1 cellular context compared by ENCODE assay signal in genomic region chr21:39379986-39380891, GRCh38.
TF ChIP-seq lines count a peak whose summit lies in the region.

No MANE protein-coding gene starts in this region.

TF ChIP-seq in K562, 482 proteins besides CTCF, POLR2A, EP300 and RAD21 (continued from another document and continues in another):
- TF ChIP-seq SMAD3 (CRISPR knock-in tag; conservative IDR thresholded peaks at IDR 0.05): no peak
- no peak for TF ChIP-seq ZNF41 (CRISPR knock-in tag; conservative IDR thresholded peaks at IDR 0.05)
- TF ChIP-seq ZNF143 (CRISPR knock-in tag; IDR thresholded peaks at IDR 0.05): no peak
- 0 out of 2 replicates have a peak, but pooled peaks have one; percentile 11 for TF ChIP-seq RUNX1 (IDR thresholded peaks at IDR 0.05; ENCODE audit: low read depth)
- TF ChIP-seq PRPF4 (IDR thresholded peaks at IDR 0.05; ENCODE audit: insufficient read depth, low read depth, low read length, poor library complexity, severe bottlenecking): no peak
- TF ChIP-seq MYC (IDR thresholded peaks at IDR 0.05; ENCODE audit: low read depth, low read length): peak; percentile 52; the same call in 1 of the 2 replicates
- TF ChIP-seq MYC (CRISPR knock-in tag; IDR thresholded peaks at IDR 0.05; ENCODE audit: borderline replicate concordance, low read depth): no peak
- TF ChIP-seq TCF15 (CRISPR knock-in tag; IDR thresholded peaks at IDR 0.05): no peak
- no peak; the same call in 1 of the 2 replicates for TF ChIP-seq ZNF384 (IDR thresholded peaks at IDR 0.05; ENCODE audit: low read depth, low read length)
- peak; percentile 71 for TF ChIP-seq NEUROD1 (IDR thresholded peaks at IDR 0.05; ENCODE audit: borderline replicate concordance, low read depth, low read length, partially characterized antibody)
- TF ChIP-seq GATAD2A (IDR thresholded peaks at IDR 0.05): no peak
- TF ChIP-seq CCAR2 (IDR thresholded peaks at IDR 0.05; ENCODE audit: low read depth, low read length): no peak
- no peak for TF ChIP-seq ZNF778 (CRISPR knock-in tag; IDR thresholded peaks at IDR 0.05)
- TF ChIP-seq ZFPM2 (CRISPR knock-in tag; IDR thresholded peaks at IDR 0.05): no peak
- no peak for TF ChIP-seq ZBTB8A (IDR thresholded peaks at IDR 0.05; ENCODE audit: partially characterized antibody)
- TF ChIP-seq, protein P1, sequence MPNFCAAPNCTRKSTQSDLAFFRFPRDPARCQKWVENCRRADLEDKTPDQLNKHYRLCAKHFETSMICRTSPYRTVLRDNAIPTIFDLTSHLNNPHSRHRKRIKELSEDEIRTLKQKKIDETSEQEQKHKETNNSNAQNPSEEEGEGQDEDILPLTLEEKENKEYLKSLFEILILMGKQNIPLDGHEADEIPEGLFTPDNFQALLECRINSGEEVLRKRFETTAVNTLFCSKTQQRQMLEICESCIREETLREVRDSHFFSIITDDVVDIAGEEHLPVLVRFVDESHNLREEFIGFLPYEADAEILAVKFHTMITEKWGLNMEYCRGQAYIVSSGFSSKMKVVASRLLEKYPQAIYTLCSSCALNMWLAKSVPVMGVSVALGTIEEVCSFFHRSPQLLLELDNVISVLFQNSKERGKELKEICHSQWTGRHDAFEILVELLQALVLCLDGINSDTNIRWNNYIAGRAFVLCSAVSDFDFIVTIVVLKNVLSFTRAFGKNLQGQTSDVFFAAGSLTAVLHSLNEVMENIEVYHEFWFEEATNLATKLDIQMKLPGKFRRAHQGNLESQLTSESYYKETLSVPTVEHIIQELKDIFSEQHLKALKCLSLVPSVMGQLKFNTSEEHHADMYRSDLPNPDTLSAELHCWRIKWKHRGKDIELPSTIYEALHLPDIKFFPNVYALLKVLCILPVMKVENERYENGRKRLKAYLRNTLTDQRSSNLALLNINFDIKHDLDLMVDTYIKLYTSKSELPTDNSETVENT (CRISPR knock-in tag; IDR thresholded peaks at IDR 0.05): peak; percentile 82
- TF ChIP-seq ZNF644 (tag; IDR thresholded peaks at IDR 0.05; ENCODE audit: low read depth): no peak
- TF ChIP-seq PATZ1 (CRISPR knock-in tag; IDR thresholded peaks at IDR 0.05; ENCODE audit: borderline replicate concordance): no peak
- TF ChIP-seq ATF4 (CRISPR knock-in tag; IDR thresholded peaks at IDR 0.05): no peak
- no peak for TF ChIP-seq ZNF121 (CRISPR knock-in tag; conservative IDR thresholded peaks at IDR 0.05)
- no peak for TF ChIP-seq ZNF696 (CRISPR knock-in tag; conservative IDR thresholded peaks at IDR 0.05)
- TF ChIP-seq NR2C2 (CRISPR knock-in tag; IDR thresholded peaks at IDR 0.05): no peak
- peak; percentile 65 for TF ChIP-seq NR2C2 (tag; IDR thresholded peaks at IDR 0.05)
- peak; percentile 16 for TF ChIP-seq BRD9 (IDR thresholded peaks at IDR 0.05; ENCODE audit: low read depth, partially characterized antibody)
- no peak for TF ChIP-seq PHTF2 (CRISPR knock-in tag; IDR thresholded peaks at IDR 0.05)
- TF ChIP-seq HMBOX1 (IDR thresholded peaks at IDR 0.05): no peak
- TF ChIP-seq ELF1 (tag; IDR thresholded peaks at IDR 0.05): no peak
- TF ChIP-seq, protein P2, sequence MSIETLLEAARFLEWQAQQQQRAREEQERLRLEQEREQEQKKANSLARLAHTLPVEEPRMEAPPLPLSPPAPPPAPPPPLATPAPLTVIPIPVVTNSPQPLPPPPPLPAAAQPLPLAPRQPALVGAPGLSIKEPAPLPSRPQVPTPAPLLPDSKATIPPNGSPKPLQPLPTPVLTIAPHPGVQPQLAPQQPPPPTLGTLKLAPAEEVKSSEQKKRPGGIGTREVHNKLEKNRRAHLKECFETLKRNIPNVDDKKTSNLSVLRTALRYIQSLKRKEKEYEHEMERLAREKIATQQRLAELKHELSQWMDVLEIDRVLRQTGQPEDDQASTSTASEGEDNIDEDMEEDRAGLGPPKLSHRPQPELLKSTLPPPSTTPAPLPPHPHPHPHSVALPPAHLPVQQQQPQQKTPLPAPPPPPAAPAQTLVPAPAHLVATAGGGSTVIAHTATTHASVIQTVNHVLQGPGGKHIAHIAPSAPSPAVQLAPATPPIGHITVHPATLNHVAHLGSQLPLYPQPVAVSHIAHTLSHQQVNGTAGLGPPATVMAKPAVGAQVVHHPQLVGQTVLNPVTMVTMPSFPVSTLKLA (conservative IDR thresholded peaks at IDR 0.05): peak; percentile 64 to 78
- TF ChIP-seq ZNF551 (CRISPR knock-in tag; IDR thresholded peaks at IDR 0.05): no peak
- peak in 1 of 2 experiments; percentile 27; a peak in 1 of 4 replicates for TF ChIP-seq TBL1XR1 (IDR thresholded peaks at IDR 0.05; ENCODE audit: low read length in 2 of 2)
- no peak for TF ChIP-seq ADNP (tag; IDR thresholded peaks at IDR 0.05)
- TF ChIP-seq USF2 (CRISPR knock-in tag; IDR thresholded peaks at IDR 0.05): no peak
- no peak for TF ChIP-seq SAFB2 (IDR thresholded peaks at IDR 0.05; ENCODE audit: borderline replicate concordance, low read depth, low read length, severe bottlenecking)
- TF ChIP-seq, protein P3, sequence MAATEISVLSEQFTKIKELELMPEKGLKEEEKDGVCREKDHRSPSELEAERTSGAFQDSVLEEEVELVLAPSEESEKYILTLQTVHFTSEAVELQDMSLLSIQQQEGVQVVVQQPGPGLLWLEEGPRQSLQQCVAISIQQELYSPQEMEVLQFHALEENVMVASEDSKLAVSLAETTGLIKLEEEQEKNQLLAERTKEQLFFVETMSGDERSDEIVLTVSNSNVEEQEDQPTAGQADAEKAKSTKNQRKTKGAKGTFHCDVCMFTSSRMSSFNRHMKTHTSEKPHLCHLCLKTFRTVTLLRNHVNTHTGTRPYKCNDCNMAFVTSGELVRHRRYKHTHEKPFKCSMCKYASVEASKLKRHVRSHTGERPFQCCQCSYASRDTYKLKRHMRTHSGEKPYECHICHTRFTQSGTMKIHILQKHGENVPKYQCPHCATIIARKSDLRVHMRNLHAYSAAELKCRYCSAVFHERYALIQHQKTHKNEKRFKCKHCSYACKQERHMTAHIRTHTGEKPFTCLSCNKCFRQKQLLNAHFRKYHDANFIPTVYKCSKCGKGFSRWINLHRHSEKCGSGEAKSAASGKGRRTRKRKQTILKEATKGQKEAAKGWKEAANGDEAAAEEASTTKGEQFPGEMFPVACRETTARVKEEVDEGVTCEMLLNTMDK (IDR thresholded peaks at IDR 0.05; ENCODE audit: borderline replicate concordance, insufficient read depth, low read depth, low read length, poor library complexity, severe bottlenecking): no peak
- TF ChIP-seq ATF6 (CRISPR knock-in tag; IDR thresholded peaks at IDR 0.05): no peak
- no peak for TF ChIP-seq ZNF699 (CRISPR knock-in tag; IDR thresholded peaks at IDR 0.05; ENCODE audit: insufficient replicate concordance)
- TF ChIP-seq, protein P4, sequence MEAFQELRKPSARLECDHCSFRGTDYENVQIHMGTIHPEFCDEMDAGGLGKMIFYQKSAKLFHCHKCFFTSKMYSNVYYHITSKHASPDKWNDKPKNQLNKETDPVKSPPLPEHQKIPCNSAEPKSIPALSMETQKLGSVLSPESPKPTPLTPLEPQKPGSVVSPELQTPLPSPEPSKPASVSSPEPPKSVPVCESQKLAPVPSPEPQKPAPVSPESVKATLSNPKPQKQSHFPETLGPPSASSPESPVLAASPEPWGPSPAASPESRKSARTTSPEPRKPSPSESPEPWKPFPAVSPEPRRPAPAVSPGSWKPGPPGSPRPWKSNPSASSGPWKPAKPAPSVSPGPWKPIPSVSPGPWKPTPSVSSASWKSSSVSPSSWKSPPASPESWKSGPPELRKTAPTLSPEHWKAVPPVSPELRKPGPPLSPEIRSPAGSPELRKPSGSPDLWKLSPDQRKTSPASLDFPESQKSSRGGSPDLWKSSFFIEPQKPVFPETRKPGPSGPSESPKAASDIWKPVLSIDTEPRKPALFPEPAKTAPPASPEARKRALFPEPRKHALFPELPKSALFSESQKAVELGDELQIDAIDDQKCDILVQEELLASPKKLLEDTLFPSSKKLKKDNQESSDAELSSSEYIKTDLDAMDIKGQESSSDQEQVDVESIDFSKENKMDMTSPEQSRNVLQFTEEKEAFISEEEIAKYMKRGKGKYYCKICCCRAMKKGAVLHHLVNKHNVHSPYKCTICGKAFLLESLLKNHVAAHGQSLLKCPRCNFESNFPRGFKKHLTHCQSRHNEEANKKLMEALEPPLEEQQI (IDR thresholded peaks at IDR 0.05): no peak
- TF ChIP-seq NCOA4 (IDR thresholded peaks at IDR 0.05; ENCODE audit: partially characterized antibody): no peak
- TF ChIP-seq, protein P5, sequence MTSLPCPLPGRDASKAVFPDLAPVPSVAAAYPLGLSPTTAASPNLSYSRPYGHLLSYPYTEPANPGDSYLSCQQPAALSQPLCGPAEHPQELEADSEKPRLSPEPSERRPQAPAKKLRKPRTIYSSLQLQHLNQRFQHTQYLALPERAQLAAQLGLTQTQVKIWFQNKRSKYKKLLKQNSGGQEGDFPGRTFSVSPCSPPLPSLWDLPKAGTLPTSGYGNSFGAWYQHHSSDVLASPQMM (CRISPR knock-in tag; IDR thresholded peaks at IDR 0.05): no peak
- no peak for TF ChIP-seq RBM34 (IDR thresholded peaks at IDR 0.05; ENCODE audit: borderline replicate concordance, insufficient read depth, low read length)
- TF ChIP-seq KLF16 (IDR thresholded peaks at IDR 0.05): no peak
- TF ChIP-seq ZNF408 (CRISPR knock-in tag; IDR thresholded peaks at IDR 0.05; ENCODE audit: low read depth): no peak
- TF ChIP-seq ZNF785 (CRISPR knock-in tag; IDR thresholded peaks at IDR 0.05): no peak
- TF ChIP-seq ZSCAN32 (CRISPR knock-in tag; IDR thresholded peaks at IDR 0.05): no peak
- no peak; the same call in 1 of the 2 replicates for TF ChIP-seq RB1 (IDR thresholded peaks at IDR 0.05; ENCODE audit: low read depth)
- peak; percentile 42; the same call in 1 of the 2 replicates for TF ChIP-seq RNF2 (IDR thresholded peaks at IDR 0.05)
- TF ChIP-seq MYBL2 (IDR thresholded peaks at IDR 0.05; ENCODE audit: low read depth): no peak
- TF ChIP-seq MYBL2 (CRISPR knock-in tag; IDR thresholded peaks at IDR 0.05; ENCODE audit: borderline replicate concordance): no peak
- TF ChIP-seq KAT8 (IDR thresholded peaks at IDR 0.05; ENCODE audit: low read depth): no peak
- TF ChIP-seq DACH1 (IDR thresholded peaks at IDR 0.05; ENCODE audit: partially characterized antibody): no peak
